1 cellular context compared by ENCODE assay signal in the genomic region with DNA sequence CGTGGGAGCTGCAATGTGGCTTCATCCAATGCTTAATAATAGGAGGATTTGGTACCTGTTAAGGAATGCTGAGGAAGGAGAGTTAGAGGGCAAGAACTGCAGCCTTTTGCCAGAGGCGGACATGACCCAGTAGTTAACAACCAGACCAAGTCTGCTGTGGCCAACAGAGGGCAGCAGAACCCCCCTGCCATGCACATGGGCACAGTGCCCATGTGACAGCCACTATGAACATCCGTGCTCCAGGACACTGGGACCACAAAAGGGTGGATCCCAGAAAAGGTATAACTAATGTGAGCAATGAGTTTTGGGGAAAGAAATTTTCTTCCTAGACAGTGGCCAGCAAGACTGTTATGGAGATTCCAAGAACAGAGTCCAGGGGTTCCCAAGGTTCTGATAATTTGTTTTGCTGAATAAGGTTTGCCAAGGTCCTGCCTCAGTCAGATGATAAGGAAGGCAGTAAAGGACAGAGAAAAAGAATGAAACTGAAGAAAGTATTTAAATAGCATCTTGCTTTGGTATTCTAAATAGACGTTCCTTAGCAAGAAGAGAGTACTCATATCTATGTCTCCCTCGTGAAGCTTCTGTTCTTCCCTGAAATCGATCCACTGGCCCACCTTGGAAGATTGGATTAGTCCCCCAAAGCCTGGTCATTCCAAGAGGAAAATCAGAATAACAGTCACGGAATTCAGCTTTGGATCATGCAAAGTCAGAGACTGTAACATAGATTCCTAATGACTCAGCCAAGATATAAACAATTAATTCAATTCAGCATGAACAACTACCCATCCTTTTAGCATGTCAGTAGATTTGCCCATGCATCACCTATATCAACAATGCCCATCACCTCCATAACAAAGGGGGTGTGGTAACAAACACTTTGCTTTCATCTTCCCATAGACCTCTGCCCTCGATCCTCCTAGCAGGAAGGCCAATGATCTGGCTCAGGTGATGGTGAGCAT.
A peak's percentile ranks its signal among the peaks of the same experiment; 100 is the strongest.
TF ChIP-seq lines count a peak whose summit lies in the region.

No MANE protein-coding gene starts in this region.

TF ChIP-seq in H1, 55 proteins besides CTCF, POLR2A, EP300 and RAD21 (continued from another document):
- TF ChIP-seq, protein P1, sequence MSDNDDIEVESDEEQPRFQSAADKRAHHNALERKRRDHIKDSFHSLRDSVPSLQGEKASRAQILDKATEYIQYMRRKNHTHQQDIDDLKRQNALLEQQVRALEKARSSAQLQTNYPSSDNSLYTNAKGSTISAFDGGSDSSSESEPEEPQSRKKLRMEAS (IDR thresholded peaks at IDR 0.05): peak; percentile 91
- peak; percentile 79 for TF ChIP-seq YY1 (IDR thresholded peaks at IDR 0.05; ENCODE audit: low read depth, low read length)
- TF ChIP-seq, protein P2, sequence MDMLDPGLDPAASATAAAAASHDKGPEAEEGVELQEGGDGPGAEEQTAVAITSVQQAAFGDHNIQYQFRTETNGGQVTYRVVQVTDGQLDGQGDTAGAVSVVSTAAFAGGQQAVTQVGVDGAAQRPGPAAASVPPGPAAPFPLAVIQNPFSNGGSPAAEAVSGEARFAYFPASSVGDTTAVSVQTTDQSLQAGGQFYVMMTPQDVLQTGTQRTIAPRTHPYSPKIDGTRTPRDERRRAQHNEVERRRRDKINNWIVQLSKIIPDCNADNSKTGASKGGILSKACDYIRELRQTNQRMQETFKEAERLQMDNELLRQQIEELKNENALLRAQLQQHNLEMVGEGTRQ (IDR thresholded peaks at IDR 0.05; ENCODE audit: low read length): peak; percentile 69
- TF ChIP-seq, protein P3, sequence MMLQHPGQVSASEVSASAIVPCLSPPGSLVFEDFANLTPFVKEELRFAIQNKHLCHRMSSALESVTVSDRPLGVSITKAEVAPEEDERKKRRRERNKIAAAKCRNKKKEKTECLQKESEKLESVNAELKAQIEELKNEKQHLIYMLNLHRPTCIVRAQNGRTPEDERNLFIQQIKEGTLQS (IDR thresholded peaks at IDR 0.05; ENCODE audit: insufficient read depth, low read depth, low read length): 0 out of 2 replicates have a peak, but pooled peaks have one; percentile 39
TF ChIP-seq in H1: peak in this region for 4.
